8 cellular contexts compared by ENCODE assay signal in the genomic region with DNA sequence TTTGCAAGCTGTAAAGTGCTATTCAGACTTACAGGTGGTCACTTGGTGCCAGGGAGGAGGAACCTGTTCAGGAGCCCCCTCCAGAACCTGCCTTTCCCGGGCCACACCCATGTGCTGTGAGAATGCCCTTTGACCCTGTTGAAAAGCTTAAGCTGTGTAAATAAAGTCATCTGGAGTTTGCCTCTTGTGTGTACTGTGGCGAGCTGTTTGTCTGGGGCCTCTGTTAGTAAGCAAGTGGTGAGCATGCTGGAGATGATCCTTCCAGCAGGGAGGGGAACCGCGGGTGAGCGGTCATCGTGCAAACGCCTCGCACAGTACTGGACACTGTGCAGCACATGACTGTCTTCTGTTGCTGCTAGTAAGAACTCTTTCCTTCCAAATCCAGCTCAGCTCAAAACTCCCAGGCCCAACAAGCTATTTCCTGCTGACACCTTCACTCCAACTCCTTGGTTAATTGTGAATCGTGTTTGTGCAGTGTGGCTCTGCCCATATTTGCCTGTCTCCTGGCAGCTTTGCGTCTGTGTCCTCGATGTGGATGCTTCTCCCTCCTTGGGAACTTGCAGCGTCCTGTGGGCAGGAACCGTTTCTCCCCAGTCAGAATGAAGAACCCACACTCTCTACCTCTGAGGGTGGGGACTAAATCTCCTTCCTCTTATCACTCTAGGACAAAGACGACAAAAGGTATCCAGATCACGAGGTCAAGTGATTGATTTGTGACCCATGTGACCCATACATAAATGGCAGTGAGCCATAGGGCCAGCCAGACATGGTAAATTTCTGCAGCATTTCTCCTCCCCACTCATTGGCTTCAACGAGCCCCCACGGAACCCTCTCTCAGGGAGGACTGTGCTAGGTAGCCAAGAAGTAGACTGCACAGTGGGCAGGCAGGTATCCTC. TPM values are rescaled to one million over a fixed set of nuclear protein-coding genes. Genes with fewer than 3 reads are reported as not detected.
DNase-seq lines count a peak whose midpoint lies in the region; ATAC-seq and TF ChIP-seq lines count a peak whose summit lies in the region.

No MANE protein-coding gene starts in this region.

- H3K27ac Mint-ChIP-seq in activated CD4-positive, alpha-beta T cell treated with anti-CD3 and anti-CD28 coated beads, Interleukin-2, amount 10 ng/mL, durations not matched to agents 24 days and 14 days, result peak overlapping the region; percentile 97
- H3K27ac Mint-ChIP-seq in activated T-helper 1 cell treated with anti-CD3 and anti-CD28 coated beads, Interleukin-12 subunit alpha, Interleukin-12 subunit beta, Interleukin-2, Interleukin-4 antibody, amounts not matched to agents 30 ng/mL and 10 ng/mL and 1 ng/mL, durations not matched to agents 14 hours and 24 hours and 36 hours, result peak overlapping the region; percentile 99

- H3K4me1 ChIP-seq in lower lobe of right lung (peaks cover 52% of the 10 kb centered on the region), testis (peaks cover 31% of the 10 kb centered on the region)

- H3K27ac ChIP-seq in lower lobe of right lung (peak overlapping the region; percentile 96), testis (peak overlapping the region; percentile 83 to 92)

- H3K4me3 ChIP-seq in lower lobe of right lung, result no peak overlapping the region
- no peak overlapping the region for H3K4me3 ChIP-seq in testis

- no peaks in the 10 kb centered on the region for H3K9me3 ChIP-seq in lower lobe of right lung
- no peaks in the 10 kb centered on the region for H3K9me3 ChIP-seq in testis

- peaks cover 2% of the 10 kb centered on the region for H3K27me3 Mint-ChIP-seq in activated CD4-positive, alpha-beta T cell treated with anti-CD3 and anti-CD28 coated beads, Interleukin-2, amount 10 ng/mL, durations not matched to agents 24 days and 14 days
- no peaks in the 10 kb centered on the region for H3K27me3 Mint-ChIP-seq in activated T-helper 1 cell treated with anti-CD3 and anti-CD28 coated beads, Interleukin-12 subunit alpha, Interleukin-12 subunit beta, Interleukin-2, Interleukin-4 antibody, amounts not matched to agents 30 ng/mL and 10 ng/mL and 1 ng/mL, durations not matched to agents 14 hours and 24 hours and 36 hours (ENCODE audit: insufficient read depth)

- H3K36me3 ChIP-seq in lower lobe of right lung (no peaks in the 10 kb centered on the region), testis (ENCODE audit: low read depth, missing control alignments) (no peaks in the 10 kb centered on the region)

- peaks cover 2% of the 10 kb centered on the region for H3K36me3 Mint-ChIP-seq in activated CD4-positive, alpha-beta T cell treated with anti-CD3 and anti-CD28 coated beads, Interleukin-2, amount 10 ng/mL, durations not matched to agents 24 days and 14 days (ENCODE audit: low read depth)
- peaks cover 2% of the 10 kb centered on the region for H3K36me3 Mint-ChIP-seq in activated T-helper 1 cell treated with anti-CD3 and anti-CD28 coated beads, Interleukin-12 subunit alpha, Interleukin-12 subunit beta, Interleukin-2, Interleukin-4 antibody, amounts not matched to agents 30 ng/mL and 10 ng/mL and 1 ng/mL, durations not matched to agents 14 hours and 24 hours and 36 hours (ENCODE audit: low read depth)

- peak; percentile 75 for DNase-seq in activated CD4-positive, alpha-beta T cell treated with anti-CD3 and anti-CD28 coated beads, Interleukin-2, amount 10 ng/mL, durations not matched to agents 24 days and 14 days
- no peak for DNase-seq in activated CD4-positive, alpha-beta T cell treated with anti-CD3 and anti-CD28 coated beads for 48 hours
- no peak for DNase-seq in activated T-helper 1 cell treated with anti-CD3 and anti-CD28 coated beads, Interleukin-12 subunit alpha, Interleukin-12 subunit beta, Interleukin-2, Interleukin-4 antibody, amounts not matched to agents 30 ng/mL and 10 ng/mL and 1 ng/mL, durations not matched to agents 14 hours and 24 hours and 36 hours (ENCODE audit: low spot score)
- no peak for DNase-seq in lower lobe of right lung
- peak; percentile 66 for DNase-seq in testis
- DNase-seq in NOMO-1 treated with dmso at 0.1 percent for 144 hours (lab: John Stamatoyannopoulos, UW; ENCODE audit: unreplicated experiment), result no peak
- no peak for DNase-seq in NOMO-1 (lab: John Stamatoyannopoulos, UW; ENCODE audit: unreplicated experiment in 2 of 2)
- no peak for DNase-seq in glomerular visceral epithelial cell (ENCODE audit: extremely low spot score)

- ATAC-seq in lower lobe of right lung, result peak; percentile 2 to 8

- H3K4me3 Mint-ChIP-seq in activated CD4-positive, alpha-beta T cell treated with anti-CD3 and anti-CD28 coated beads, Interleukin-2, amount 10 ng/mL, durations not matched to agents 24 days and 14 days, result peak overlapping the region; percentile 82
- peak overlapping the region; percentile 83 for H3K4me3 Mint-ChIP-seq in activated T-helper 1 cell treated with anti-CD3 and anti-CD28 coated beads, Interleukin-12 subunit alpha, Interleukin-12 subunit beta, Interleukin-2, Interleukin-4 antibody, amounts not matched to agents 30 ng/mL and 10 ng/mL and 1 ng/mL, durations not matched to agents 14 hours and 24 hours and 36 hours

- no peaks in the 10 kb centered on the region for H3K9me3 Mint-ChIP-seq in activated CD4-positive, alpha-beta T cell treated with anti-CD3 and anti-CD28 coated beads, Interleukin-2, amount 10 ng/mL, durations not matched to agents 24 days and 14 days
- no peaks in the 10 kb centered on the region for H3K9me3 Mint-ChIP-seq in activated T-helper 1 cell treated with anti-CD3 and anti-CD28 coated beads, Interleukin-12 subunit alpha, Interleukin-12 subunit beta, Interleukin-2, Interleukin-4 antibody, amounts not matched to agents 30 ng/mL and 10 ng/mL and 1 ng/mL, durations not matched to agents 14 hours and 24 hours and 36 hours

- TF ChIP-seq CTCF in lower lobe of right lung (IDR thresholded peaks at IDR 0.05) (no peak), testis (IDR thresholded peaks at IDR 0.05) (no peak)

- peaks cover 71% of the 10 kb centered on the region for H3K4me1 Mint-ChIP-seq in activated CD4-positive, alpha-beta T cell treated with anti-CD3 and anti-CD28 coated beads, Interleukin-2, amount 10 ng/mL, durations not matched to agents 24 days and 14 days
- H3K4me1 Mint-ChIP-seq in activated T-helper 1 cell treated with anti-CD3 and anti-CD28 coated beads, Interleukin-12 subunit alpha, Interleukin-12 subunit beta, Interleukin-2, Interleukin-4 antibody, amounts not matched to agents 30 ng/mL and 10 ng/mL and 1 ng/mL, durations not matched to agents 14 hours and 24 hours and 36 hours (ENCODE audit: low read depth), result peaks cover 85% of the 10 kb centered on the region

- intact Hi-C loops in activated CD4-positive, alpha-beta T cell treated with anti-CD3 and anti-CD28 coated beads, Interleukin-2, amount 10 ng/mL, durations not matched to agents 24 days and 14 days (cut with micrococcal nuclease), result no loop called here
- intact Hi-C loops in activated T-helper 1 cell treated with anti-CD3 and anti-CD28 coated beads, Interleukin-12 subunit alpha, Interleukin-12 subunit beta, Interleukin-2, Interleukin-4 antibody, amounts not matched to agents 30 ng/mL and 10 ng/mL and 1 ng/mL, durations not matched to agents 14 hours and 24 hours and 36 hours (cut with micrococcal nuclease), result no loop called here
- intact Hi-C loops in lower lobe of right lung (cut with DNase I), result no loop called here
- intact Hi-C loops in testis (cut with DNase I; ENCODE audit: low total_unique reads), result no loop called here

- 79 to 89% methylated on average over 15 to 17 of the region's 17 CpGs for WGBS in testis, 2 donors

- no peak for TF ChIP-seq POLR2A in testis (IDR thresholded peaks at IDR 0.05)

- H3K27me3 ChIP-seq in lower lobe of right lung (ENCODE audit: low read depth) (no peaks in the 10 kb centered on the region), testis (no peaks in the 10 kb centered on the region)

RNA-seq across cellular contexts. Expression of gene BTG2, which starts 13.9 kb away (rescaled TPM):
- 106 and 108 TPM in 2 replicates for total RNA-seq in activated CD4-positive, alpha-beta T cell treated with anti-CD3 and anti-CD28 coated beads, Interleukin-2, amount 10 ng/mL, durations not matched to agents 24 days and 14 days
- total RNA-seq in activated T-helper 1 cell treated with anti-CD3 and anti-CD28 coated beads, Interleukin-12 subunit alpha, Interleukin-12 subunit beta, Interleukin-2, Interleukin-4 antibody, amounts not matched to agents 30 ng/mL and 10 ng/mL and 1 ng/mL, durations not matched to agents 14 hours and 24 hours and 36 hours, result 137 and 139 TPM in 2 replicates
- 96.7 TPM for total RNA-seq in lower lobe of right lung
- total RNA-seq in testis, result 10 to 100 TPM; 14.5 to 23.8 TPM
- 25.4 TPM for polyA plus RNA-seq in testis (ENCODE audit: insufficient read depth, low read depth, low replicate concordance)

RNA-seq across cellular contexts. Expression of gene FMOD, which starts 59.5 kb away (rescaled TPM):
- 1.4 and 1.9 TPM in 2 replicates for total RNA-seq in activated CD4-positive, alpha-beta T cell treated with anti-CD3 and anti-CD28 coated beads, Interleukin-2, amount 10 ng/mL, durations not matched to agents 24 days and 14 days
- 3.4 and 4.1 TPM in 2 replicates for total RNA-seq in activated T-helper 1 cell treated with anti-CD3 and anti-CD28 coated beads, Interleukin-12 subunit alpha, Interleukin-12 subunit beta, Interleukin-2, Interleukin-4 antibody, amounts not matched to agents 30 ng/mL and 10 ng/mL and 1 ng/mL, durations not matched to agents 14 hours and 24 hours and 36 hours
- total RNA-seq in lower lobe of right lung (28.9 TPM), testis (1 to 10 TPM; 5.2 to 9.5 TPM)
- polyA plus RNA-seq in testis (ENCODE audit: insufficient read depth, low read depth, low replicate concordance), result 26.4 TPM

Comparison
In these comparisons a context has a peak if more than half of its experiments do, and no peak if none do; other contexts are left out.
1. DNase-seq: peak in activated CD4-positive, alpha-beta T cell treated with anti-CD3 and anti-CD28 coated beads, Interleukin-2, amount 10 ng/mL, durations not matched to agents 24 days and 14 days (single experiment) and testis (single experiment); none in activated CD4-positive, alpha-beta T cell treated with anti-CD3 and anti-CD28 coated beads for 48 hours (single experiment), activated T-helper 1 cell treated with anti-CD3 and anti-CD28 coated beads, Interleukin-12 subunit alpha, Interleukin-12 subunit beta, Interleukin-2, Interleukin-4 antibody, amounts not matched to agents 30 ng/mL and 10 ng/mL and 1 ng/mL, durations not matched to agents 14 hours and 24 hours and 36 hours (single experiment), lower lobe of right lung (single experiment), NOMO-1 treated with dmso at 0.1 percent for 144 hours (single experiment), NOMO-1 (0 of 2) and glomerular visceral epithelial cell (single experiment).